In genomic region chr16:27220991-27221390, GRCh38 we compare ENCODE assay signal across 17 cellular contexts. TPM values are rescaled to one million over a fixed set of nuclear protein-coding genes. Genes with fewer than 3 reads are reported as not detected.
DNase-seq lines count a peak whose midpoint lies in the region; ATAC-seq lines count a peak whose summit lies in the region.
"Had no signal": no experiment of that assay in that cellular context is flagged by ENCODE, and none has a peak within 500 bp of the region (broad histone marks: within the 10 kb centered on the region; RNA-seq: fewer than 3 reads in every experiment).

No MANE protein-coding gene starts in this region.

- H3K9ac ChIP-seq in mesenchymal stem cell (ENCODE audit: low read length) = peak overlapping the region; percentile 74

- H3K4me3 ChIP-seq in right cardiac atrium (ENCODE audit: low read length) (no peak overlapping the region), mesenchymal stem cell (ENCODE audit: insufficient read depth in 1 of 2, low read depth in 1 of 2, low read length in 2 of 2) (no peak overlapping the region)
- H3K4me3 ChIP-seq: GM12878, Peyer's patch, SK-N-MC had no signal

- peak in 2 of 3 donors; percentile 49 to 53 for DNase-seq in right cardiac atrium
- DNase-seq in left ventricle myocardium superior = no peak
- DNase-seq in cerebellar cortex (ENCODE audit: low spot score) = peak; percentile 66
- no peak for DNase-seq in mesenchymal stem cell
- DNase-seq in head of caudate nucleus = no peak
- DNase-seq: CD4-positive, alpha-beta T cell; DMS153; NCI-H1436; NCI-H2029; NCI-H2171; NCI-H526; Peyer's patch; SHP77 had no signal

- no peak overlapping the region for H2BK15ac ChIP-seq in mesenchymal stem cell (ENCODE audit: low read depth, poor library complexity, severe bottlenecking)

- WGBS in right cardiac atrium = 92% methylated on average over 16 of the region's 16 CpGs
- WGBS in mesenchymal stem cell = 97% methylated on average over 16 of the region's 16 CpGs

- H2AFZ ChIP-seq in mesenchymal stem cell (ENCODE audit: low read depth, low read length) = no peak overlapping the region

- no peak overlapping the region for H3K4ac ChIP-seq in mesenchymal stem cell (ENCODE audit: low read depth in 1 of 2, low read length in 2 of 2)

- H3K79me1 ChIP-seq in mesenchymal stem cell (replicated peaks; ENCODE audit: low read length, poor library complexity, severe bottlenecking) = peaks cover 1% of the 10 kb centered on the region

- H3K14ac ChIP-seq in mesenchymal stem cell (ENCODE audit: low read length in 2 of 2) = no peak overlapping the region

- no peak overlapping the region for H4K91ac ChIP-seq in mesenchymal stem cell (ENCODE audit: low read length)

- no peak overlapping the region for H3K18ac ChIP-seq in mesenchymal stem cell (ENCODE audit: low read depth in 1 of 2, low read length in 2 of 2)

- peaks cover 18 to 71% of the 10 kb centered on the region in 2 experiments for H3K36me3 ChIP-seq in mesenchymal stem cell (ENCODE audit: control insufficient read depth in 1 of 2, insufficient read depth in 2 of 2, low read depth in 1 of 2, low read length in 2 of 2)

- H3K4me2 ChIP-seq in mesenchymal stem cell (ENCODE audit: low read length, poor library complexity, severe bottlenecking) = no peak overlapping the region

- H2BK120ac ChIP-seq in mesenchymal stem cell (ENCODE audit: low read depth, low read length) = no peak overlapping the region

- ATAC-seq in right cardiac atrium (no peak), left ventricle myocardium superior (no peak), HG02759 (IDR thresholded peaks at IDR 0.05; ENCODE audit: unreplicated experiment) (no peak), GM21737 (IDR thresholded peaks at IDR 0.05; ENCODE audit: unreplicated experiment) (no peak)
- ATAC-seq: GM12878 had no signal

- no peak overlapping the region for H3K23ac ChIP-seq in mesenchymal stem cell (ENCODE audit: low read length in 2 of 2)

- H3K27me3 ChIP-seq in right cardiac atrium (ENCODE audit: control insufficient read depth, insufficient read depth) (no peaks in the 10 kb centered on the region), mesenchymal stem cell (ENCODE audit: control insufficient read depth in 1 of 2, insufficient read depth in 1 of 2, low read length in 2 of 2) (no peaks in the 10 kb centered on the region)
- H3K27me3 ChIP-seq: Peyer's patch had no signal

- intact Hi-C loops in right cardiac atrium (cut with DNase I) (no loop called here), left ventricle myocardium superior (cut with micrococcal nuclease) (no loop called here), head of caudate nucleus (cut with DNase I) (no loop called here)

- no peaks in the 10 kb centered on the region for H3K9me3 ChIP-seq in right cardiac atrium (ENCODE audit: control insufficient read depth, low read length)
- no peaks in the 10 kb centered on the region for H3K9me3 ChIP-seq in mesenchymal stem cell (ENCODE audit: control insufficient read depth, low read length)
- H3K9me3 ChIP-seq: Peyer's patch had no signal

- H2BK5ac ChIP-seq in mesenchymal stem cell (ENCODE audit: low read depth, low read length, poor library complexity, severe bottlenecking) = no peak overlapping the region

- no peak overlapping the region for H3K27ac ChIP-seq in right cardiac atrium (ENCODE audit: low read length)
- no peak overlapping the region for H3K27ac ChIP-seq in mesenchymal stem cell (ENCODE audit: low read length, poor library complexity, severe bottlenecking)
- H3K27ac ChIP-seq: SK-N-MC had no signal

- H3K4me1 ChIP-seq in right cardiac atrium (ENCODE audit: control insufficient read depth, insufficient read depth, low read length) (peaks cover 7% of the 10 kb centered on the region), mesenchymal stem cell (ENCODE audit: control insufficient read depth, insufficient read depth, low read depth, low read length) (peaks cover 10% of the 10 kb centered on the region)

- no peak overlapping the region for H4K8ac ChIP-seq in mesenchymal stem cell (ENCODE audit: low read length)

- H2AK5ac ChIP-seq in mesenchymal stem cell (ENCODE audit: low read length, severe bottlenecking) = no peak overlapping the region

- H2BK12ac ChIP-seq in mesenchymal stem cell (ENCODE audit: low read length in 2 of 2) = no peak overlapping the region

RNA-seq across cellular contexts. Expression of gene KDM8, which starts 17.7 kb away (rescaled TPM):
- total RNA-seq in right cardiac atrium (1 to 10 TPM; 3.2 to 6.1 (median 5.1) TPM), left ventricle myocardium superior (3.7 TPM)
- 3.1 TPM for polyA plus RNA-seq in right cardiac atrium
- polyA plus RNA-seq in mesenchymal stem cell (2013, experiment 1 of 2) = 1.9 TPM
- 1.7 TPM for polyA plus RNA-seq in mesenchymal stem cell (2013, experiment 2 of 2)

RNA-seq across cellular contexts. Expression of gene NSMCE1, which starts 47.6 kb away (rescaled TPM):
- total RNA-seq in right cardiac atrium = 10 to 100 TPM; 27.3 to 36.8 (median 29.3) TPM
- polyA plus RNA-seq in right cardiac atrium = 40.1 TPM
- 34.2 TPM for total RNA-seq in left ventricle myocardium superior
- polyA plus RNA-seq in mesenchymal stem cell (2013, experiment 1 of 2) = 52.8 TPM
- polyA plus RNA-seq in mesenchymal stem cell (2013, experiment 2 of 2) = 54.6 TPM

Comparison
In these comparisons a context has a peak if more than half of its experiments do, and no peak if none do; other contexts are left out.
1. DNase-seq: peak in right cardiac atrium (2 of 3) and cerebellar cortex (single experiment); none in left ventricle myocardium superior (single experiment), mesenchymal stem cell (single experiment) and head of caudate nucleus (0 of 42).